In genomic region chr16:1713933-1714332, GRCh38 we compare ENCODE assay signal across 13 cellular contexts. TPM values are rescaled to one million over a fixed set of nuclear protein-coding genes. Genes with fewer than 3 reads are reported as not detected.
DNase-seq lines count a peak whose midpoint lies in the region; ATAC-seq and TF ChIP-seq lines count a peak whose summit lies in the region.
"Had no signal": no experiment of that assay in that cellular context is flagged by ENCODE, and none has a peak within 500 bp of the region (broad histone marks: within the 10 kb centered on the region; RNA-seq: fewer than 3 reads in every experiment).

No MANE protein-coding gene starts in this region.

- H3K4me3 ChIP-seq in Peyer's patch (no peak overlapping the region), hepatocyte (no peak overlapping the region)
- H3K4me3 ChIP-seq: tibial artery had no signal

- peak in 2 of 3 donors; percentile 85 to 86 for DNase-seq in Peyer's patch
- peak; percentile 28 for DNase-seq in medulla oblongata (ENCODE audit: extremely low spot score)
- no peak for DNase-seq in NCI-H2196 (lab: John Stamatoyannopoulos, UW; ENCODE audit: unreplicated experiment)
- DNase-seq in hepatocyte (ENCODE audit: low spot score) = no peak
- no peak for DNase-seq in DMS53 (lab: John Stamatoyannopoulos, UW)
- no peak for DNase-seq in activated gamma-delta T cell (lab: John Stamatoyannopoulos, UW)
- DNase-seq: CD4-positive, alpha-beta T cell; NCI-H510A treated with DMSO at 0.1 percent for 48 hours; tibial artery had no signal

- H3K27ac ChIP-seq in Peyer's patch (peak overlapping the region in 2 of 4 donors; percentile 70 to 76), hepatocyte (no peak overlapping the region)
- H3K27ac ChIP-seq: epithelial cell of prostate, neutrophil, tibial artery had no signal

- H3K9me2 ChIP-seq in hepatocyte (replicated peaks; ENCODE audit: insufficient read depth) = no peaks in the 10 kb centered on the region

- 79% methylated on average over 14 of the region's 14 CpGs for whole genome bisulfite sequencing in hepatocyte (ENCODE audit: low lambda C conversion rate, missing lambda C conversion rate)

- no peaks in the 10 kb centered on the region for H3K9me3 ChIP-seq in Peyer's patch
- no peaks in the 10 kb centered on the region for H3K9me3 ChIP-seq in hepatocyte (ENCODE audit: low read depth)
- H3K9me3 ChIP-seq: neutrophil, tibial artery had no signal

- peak; percentile 26 for TF ChIP-seq POLR2A in GM10847 (IDR thresholded peaks at IDR 0.05; ENCODE audit: extremely low read depth, insufficient read length)
- no peak for TF ChIP-seq POLR2A in Peyer's patch (IDR thresholded peaks at IDR 0.05)

- no peak overlapping the region for H2AFZ ChIP-seq in hepatocyte

- H3K79me2 ChIP-seq in hepatocyte = peaks cover 98% of the 10 kb centered on the region

- TF ChIP-seq CTCF in Peyer's patch (IDR thresholded peaks at IDR 0.05) (no peak), hepatocyte (IDR thresholded peaks at IDR 0.05; ENCODE audit: poor library complexity) (no peak)

- H3K36me3 ChIP-seq in Peyer's patch (no peaks in the 10 kb centered on the region), hepatocyte (replicated peaks; ENCODE audit: insufficient read depth, low read depth) (no peaks in the 10 kb centered on the region)
- H3K36me3 ChIP-seq: neutrophil had no signal

- H3K4me1 ChIP-seq in Peyer's patch (peaks cover 0 to 11% (median 5%) of the 10 kb centered on the region in 4 donors), hepatocyte (ENCODE audit: insufficient read depth) (no peaks in the 10 kb centered on the region)

- peaks cover 53% of the 10 kb centered on the region for H4K20me1 ChIP-seq in hepatocyte (ENCODE audit: insufficient read depth, poor library complexity, severe bottlenecking)

- peak; percentile 54 for ATAC-seq in GM21786 (IDR thresholded peaks at IDR 0.05; ENCODE audit: unreplicated experiment)

- H3K27me3 ChIP-seq in Peyer's patch = no peaks in the 10 kb centered on the region
- H3K27me3 ChIP-seq in hepatocyte = no peaks in the 10 kb centered on the region
- H3K27me3 ChIP-seq: neutrophil, tibial artery had no signal

- H3K4me2 ChIP-seq in hepatocyte = no peak overlapping the region

RNA-seq across cellular contexts. Expression of gene MAPK8IP3, which starts 7.9 kb away (rescaled TPM):
- 100 to 1,000 TPM in 3 of 4 donors, 10 to 100 TPM in 1; 78.1 to 456 (median 193) TPM for total RNA-seq in Peyer's patch
- 25.4 and 42.3 TPM in 2 replicates for total RNA-seq in hepatocyte
- polyA plus RNA-seq in hepatocyte = 44.9 and 71.9 TPM in 2 replicates

RNA-seq across cellular contexts. Expression of gene JPT2, which starts 35.9 kb away (rescaled TPM):
- 10 to 100 TPM; 22.7 to 32.3 (median 25.0) TPM for total RNA-seq in Peyer's patch
- total RNA-seq in hepatocyte = 52.0 and 56.1 TPM in 2 replicates
- polyA plus RNA-seq in hepatocyte = 7.8 and 9.2 TPM in 2 replicates

RNA-seq across cellular contexts. Expression of gene NME3, which starts 57.4 kb away (rescaled TPM):
- total RNA-seq in Peyer's patch (100 to 1,000 TPM in 3 of 4 donors, 10 to 100 TPM in 1; 69.3 to 150 (median 126) TPM), hepatocyte (34.8 and 51.7 TPM in 2 replicates)
- polyA plus RNA-seq in hepatocyte = 86.6 and 104 TPM in 2 replicates

RNA-seq across cellular contexts. Expression of gene EME2, which starts 58.7 kb away (rescaled TPM):
- 10 to 100 TPM; 54.6 to 99.9 (median 67.0) TPM for total RNA-seq in Peyer's patch
- total RNA-seq in hepatocyte = 12.0 and 17.7 TPM in 2 replicates
- 20.8 and 28.2 TPM in 2 replicates for polyA plus RNA-seq in hepatocyte

RNA-seq across cellular contexts. Expression of gene MRPS34, which starts 59.0 kb away (rescaled TPM):
- total RNA-seq in Peyer's patch (100 to 1,000 TPM in 1 of 4 donors, 10 to 100 TPM in 3; 67.6 to 114 (median 82.3) TPM), hepatocyte (115 and 116 TPM in 2 replicates)
- polyA plus RNA-seq in hepatocyte = 155 TPM in 2 replicates

Comparison
In these comparisons a context has a peak if more than half of its experiments do, and no peak if none do; other contexts are left out.
1. DNase-seq: peak in Peyer's patch (2 of 3) and medulla oblongata (single experiment); none in NCI-H2196 (single experiment), hepatocyte (single experiment), DMS53 (single experiment) and activated gamma-delta T cell (single experiment).